Comparison of ENCODE assay signal across 1 cellular context in genomic region chr2:137927846-137928245, GRCh38.
TF ChIP-seq lines count a peak whose summit lies in the region.

No MANE protein-coding gene starts in this region.

TF ChIP-seq in IMR-90, 13 proteins besides CTCF, POLR2A, EP300 and RAD21 (continued from another document):
- TF ChIP-seq BHLHE40 (IDR thresholded peaks at IDR 0.05; ENCODE audit: low read depth, low read length) (no peak), RCOR1 (IDR thresholded peaks at IDR 0.05; ENCODE audit: insufficient replicate concordance, low read length) (no peak), RFX5 (IDR thresholded peaks at IDR 0.05; ENCODE audit: low read depth, low read length) (no peak), FOS (IDR thresholded peaks at IDR 0.05; ENCODE audit: low read depth, low read length) (no peak), CHD1 (IDR thresholded peaks at IDR 0.05; ENCODE audit: low read depth, low read length) (no peak), USF2 (IDR thresholded peaks at IDR 0.05; ENCODE audit: low read depth, low read length) (no peak), MAZ (IDR thresholded peaks at IDR 0.05; ENCODE audit: borderline replicate concordance, low read depth, low read length) (no peak), ELK1 (IDR thresholded peaks at IDR 0.05; ENCODE audit: borderline replicate concordance, low read depth, low read length) (no peak), CEBPB (IDR thresholded peaks at IDR 0.05; ENCODE audit: low read depth, low read length) (no peak)
